ENCODE assay signal across 26 cellular contexts in genomic region chr22:46309526-46310085, GRCh38. TPM values are rescaled to one million over a fixed set of nuclear protein-coding genes. Genes with fewer than 3 reads are reported as not detected.
"Had no signal": no experiment of that assay in that cellular context is flagged by ENCODE, and none has a peak within 500 bp of the region (broad histone marks: within the 10 kb centered on the region; RNA-seq: fewer than 3 reads in every experiment).

No MANE protein-coding gene starts in this region.

- H3K9me3 ChIP-seq: adrenal gland, ascending aorta, colonic mucosa, gastroesophageal sphincter, ovary, prostate gland had no signal

- H3K27ac ChIP-seq: adrenal gland, ascending aorta, brain microvascular endothelial cell, colonic mucosa, gastroesophageal sphincter, ovary, prostate gland, SK-N-MC had no signal

- DNase-seq: activated CD4-positive, alpha-beta memory T cell treated with anti-CD3 and anti-CD28 coated beads for 36 hours; activated CD4-positive, alpha-beta T cell treated with anti-CD3 and anti-CD28 coated beads for 4 hours; activated CD4-positive, CD25-positive, alpha-beta regulatory T cell; activated effector memory CD4-positive, alpha-beta T cell treated with anti-CD3 and anti-CD28 coated beads, Interleukin-2, amount 50 U/mL, for 16 hours; activated T-cell treated with anti-CD3 and anti-CD28 coated beads, Interleukin-2, amount 50 U/mL, for 72 hours; adrenal gland; brain microvascular endothelial cell; colonic mucosa; endodermal cell; head of caudate nucleus; islet precursor cell; natural killer cell; ovary; small intestine; stimulated activated CD4-positive, alpha-beta T cell treated with anti-CD3 and anti-CD28 coated beads, Interleukin-15, amount 100 ng/mL, for 24 hours; stimulated activated naive B cell treated with anti-CD40 and anti-IgM and Interleukin-4, amounts not matched to agents 10 μg/mL and 1 μg/mL and 100 μg/mL, for 72 hours; SW 1271; T-helper 17 cell had no signal

- H3K9me3 Mint-ChIP-seq: activated CD4-positive, alpha-beta memory T cell treated with anti-CD3 and anti-CD28 coated beads for 36 hours; activated naive CD4-positive, alpha-beta T cell treated with anti-CD3 and anti-CD28 coated beads, Interleukin-2, amount 50 U/mL, for 24 hours; activated T-cell treated with anti-CD3 and anti-CD28 coated beads, Interleukin-2, amount 50 U/mL, for 72 hours; endodermal cell; mesothelial cell of epicardium; natural killer cell; stimulated activated naive B cell treated with anti-CD40 and anti-IgM and Interleukin-4, amounts not matched to agents 10 μg/mL and 1 μg/mL and 100 μg/mL, for 72 hours; type B pancreatic cell had no signal

- H3K4me1 Mint-ChIP-seq: activated naive CD4-positive, alpha-beta T cell treated with anti-CD3 and anti-CD28 coated beads, Interleukin-2, amount 50 U/mL, for 24 hours; endodermal cell; natural killer cell; stimulated activated naive B cell treated with anti-CD40 and anti-IgM and Interleukin-4, amounts not matched to agents 10 μg/mL and 1 μg/mL and 100 μg/mL, for 72 hours had no signal

- H3K4me3 Mint-ChIP-seq: activated CD4-positive, alpha-beta memory T cell treated with anti-CD3 and anti-CD28 coated beads for 36 hours; activated naive CD4-positive, alpha-beta T cell treated with anti-CD3 and anti-CD28 coated beads, Interleukin-2, amount 50 U/mL, for 24 hours; activated T-cell treated with anti-CD3 and anti-CD28 coated beads, Interleukin-2, amount 50 U/mL, for 72 hours; endodermal cell; mesothelial cell of epicardium; natural killer cell; stimulated activated naive B cell treated with anti-CD40 and anti-IgM and Interleukin-4, amounts not matched to agents 10 μg/mL and 1 μg/mL and 100 μg/mL, for 72 hours; T-helper 17 cell; type B pancreatic cell had no signal

- H3K36me3 Mint-ChIP-seq: activated naive CD4-positive, alpha-beta T cell treated with anti-CD3 and anti-CD28 coated beads, Interleukin-2, amount 50 U/mL, for 24 hours; natural killer cell; stimulated activated naive B cell treated with anti-CD40 and anti-IgM and Interleukin-4, amounts not matched to agents 10 μg/mL and 1 μg/mL and 100 μg/mL, for 72 hours had no signal

- ATAC-seq: activated T-cell treated with anti-CD3 and anti-CD28 coated beads, Interleukin-2, amount 50 U/mL, for 72 hours; gastroesophageal sphincter; natural killer cell; stimulated activated naive B cell treated with anti-CD40 and anti-IgM and Interleukin-4, amounts not matched to agents 10 μg/mL and 1 μg/mL and 100 μg/mL, for 72 hours; T-helper 17 cell had no signal

- H3K27me3 ChIP-seq: adrenal gland, ascending aorta, brain microvascular endothelial cell, colonic mucosa, gastroesophageal sphincter, ovary had no signal

- H3K4me3 ChIP-seq: adrenal gland, ascending aorta, colonic mucosa, gastroesophageal sphincter, ovary, prostate gland, SK-N-MC had no signal

- H3K4me1 ChIP-seq: adrenal gland, ascending aorta, colonic mucosa, prostate gland had no signal

- H3K27ac Mint-ChIP-seq: activated CD4-positive, alpha-beta memory T cell treated with anti-CD3 and anti-CD28 coated beads for 36 hours; activated naive CD4-positive, alpha-beta T cell treated with anti-CD3 and anti-CD28 coated beads, Interleukin-2, amount 50 U/mL, for 24 hours; activated T-cell treated with anti-CD3 and anti-CD28 coated beads, Interleukin-2, amount 50 U/mL, for 72 hours; endodermal cell; mesothelial cell of epicardium; natural killer cell; stimulated activated naive B cell treated with anti-CD40 and anti-IgM and Interleukin-4, amounts not matched to agents 10 μg/mL and 1 μg/mL and 100 μg/mL, for 72 hours; T-helper 17 cell; type B pancreatic cell had no signal

- H3K36me3 ChIP-seq: adrenal gland, ascending aorta, brain microvascular endothelial cell, colonic mucosa, gastroesophageal sphincter, ovary, prostate gland had no signal

RNA-seq across cellular contexts. Expression of gene GTSE1, which starts 12.9 kb away (rescaled TPM):
- total RNA-seq: ascending aorta had no signal

RNA-seq across cellular contexts. Expression of gene PKDREJ, which starts 46.5 kb away (rescaled TPM):
- total RNA-seq: activated CD4-positive, alpha-beta memory T cell treated with anti-CD3 and anti-CD28 coated beads for 36 hours; activated T-cell treated with anti-CD3 and anti-CD28 coated beads, Interleukin-2, amount 50 U/mL, for 72 hours; ascending aorta; lung microvascular endothelial cell; T-helper 17 cell had no signal
